ENCODE assay signal across 1 cellular context in genomic region chr11:68839054-68839865, GRCh38.
TF ChIP-seq lines count a peak whose summit lies in the region.

No MANE protein-coding gene starts in this region.

TF ChIP-seq in HepG2, 621 proteins besides CTCF, POLR2A, EP300 and RAD21 (continued from another document and continues in another):
- TF ChIP-seq ARID4A (CRISPR knock-in tag; IDR thresholded peaks at IDR 0.05; ENCODE audit: borderline replicate concordance) (peak; percentile 65; the same call in 1 of the 2 replicates), ZNF792 (CRISPR knock-in tag; IDR thresholded peaks at IDR 0.05) (0 out of 2 replicates have a peak, but pooled peaks have one; percentile 20), SP5 (CRISPR knock-in tag; IDR thresholded peaks at IDR 0.05; ENCODE audit: borderline replicate concordance, low read depth) (peak; percentile 86), KLF6 (CRISPR knock-in tag; IDR thresholded peaks at IDR 0.05) (0 out of 2 replicates have a peak, but pooled peaks have one; percentile 40), ZNF749 (CRISPR knock-in tag; IDR thresholded peaks at IDR 0.05; ENCODE audit: borderline replicate concordance) (no peak), ZNF225 (CRISPR knock-in tag; IDR thresholded peaks at IDR 0.05) (peak; percentile 60; the same call in 1 of the 2 replicates), FOXA1 (IDR thresholded peaks at IDR 0.05) (no peak), FOXA1 (CRISPR knock-in tag; IDR thresholded peaks at IDR 0.05) (0 out of 2 replicates have a peak, but pooled peaks have one; percentile 28), FOSL1 (CRISPR knock-in tag; IDR thresholded peaks at IDR 0.05; ENCODE audit: borderline replicate concordance) (no peak), MAF1 (CRISPR knock-in tag; IDR thresholded peaks at IDR 0.05; ENCODE audit: borderline replicate concordance) (no peak), CEBPB (IDR thresholded peaks at IDR 0.05; ENCODE audit: borderline replicate concordance, low read depth, low read length) (no peak), ZNF75D (CRISPR knock-in tag; IDR thresholded peaks at IDR 0.05; ENCODE audit: borderline replicate concordance) (no peak), TBL1XR1 (IDR thresholded peaks at IDR 0.05; ENCODE audit: borderline replicate concordance, low read length, partially characterized antibody) (peak; percentile 88), NFE2 (CRISPR knock-in tag; IDR thresholded peaks at IDR 0.05) (0 out of 2 replicates have a peak, but pooled peaks have one; percentile 22), SOX13 (IDR thresholded peaks at IDR 0.05) (no peak; the same call in 1 of the 2 replicates), SOX13 (CRISPR knock-in tag; conservative IDR thresholded peaks at IDR 0.05 in 1 of 2, IDR thresholded peaks at IDR 0.05 in 1 of 2) (peak in 1 of 2 experiments; percentile 69; a peak in 2 of 4 replicates), MED13 (CRISPR knock-in tag; IDR thresholded peaks at IDR 0.05) (no peak), RAD51 (IDR thresholded peaks at IDR 0.05; ENCODE audit: borderline replicate concordance) (peak; percentile 95), SRF (IDR thresholded peaks at IDR 0.05; ENCODE audit: low read depth, low read length) (no peak), NR1H2 (CRISPR knock-in tag; IDR thresholded peaks at IDR 0.05; ENCODE audit: borderline replicate concordance, low read depth) (no peak), FIP1L1 (IDR thresholded peaks at IDR 0.05; ENCODE audit: borderline replicate concordance, insufficient read depth, low read depth, low read length) (no peak), ZNF766 (CRISPR knock-in tag; IDR thresholded peaks at IDR 0.05; ENCODE audit: borderline replicate concordance) (no peak), AGO1 (IDR thresholded peaks at IDR 0.05; ENCODE audit: low read depth, low read length, poor library complexity, severe bottlenecking) (peak; percentile 57), KLF13 (CRISPR knock-in tag; IDR thresholded peaks at IDR 0.05) (0 out of 2 replicates have a peak, but pooled peaks have one; percentile 50), CREBL2 (CRISPR knock-in tag; IDR thresholded peaks at IDR 0.05; ENCODE audit: borderline replicate concordance) (no peak), PHF8 (CRISPR knock-in tag; IDR thresholded peaks at IDR 0.05) (peak; percentile 40; the same call in 1 of the 2 replicates), GABPB1 (CRISPR knock-in tag; IDR thresholded peaks at IDR 0.05) (peak; percentile 84; the same call in 1 of the 2 replicates), ZNF691 (CRISPR knock-in tag; IDR thresholded peaks at IDR 0.05; ENCODE audit: borderline replicate concordance, low read depth) (no peak), ZNF513 (CRISPR knock-in tag; conservative IDR thresholded peaks at IDR 0.05) (no peak), ZNF281 (CRISPR knock-in tag; IDR thresholded peaks at IDR 0.05; ENCODE audit: borderline replicate concordance) (peak; percentile 70), ZNF446 (CRISPR knock-in tag; IDR thresholded peaks at IDR 0.05) (no peak), NFE2L2 (IDR thresholded peaks at IDR 0.05; ENCODE audit: low read length) (peak; percentile 36; the same call in 1 of the 2 replicates), ESRRA (CRISPR knock-in tag; IDR thresholded peaks at IDR 0.05; ENCODE audit: low read depth) (peak; percentile 52; the same call in 1 of the 2 replicates), ZNF576 (CRISPR knock-in tag; IDR thresholded peaks at IDR 0.05) (no peak), USF2 (IDR thresholded peaks at IDR 0.05; ENCODE audit: low read depth, low read length) (peak; percentile 88), USF2 (CRISPR knock-in tag; IDR thresholded peaks at IDR 0.05; ENCODE audit: borderline replicate concordance) (peak; percentile 98; the same call in 1 of the 2 replicates), ZIK1 (CRISPR knock-in tag; IDR thresholded peaks at IDR 0.05; ENCODE audit: borderline replicate concordance, low read depth) (0 out of 2 replicates have a peak, but pooled peaks have one; percentile 41), SMYD3 (CRISPR knock-in tag; IDR thresholded peaks at IDR 0.05) (no peak), RELA (CRISPR knock-in tag; IDR thresholded peaks at IDR 0.05) (no peak), ZXDC (CRISPR knock-in tag; IDR thresholded peaks at IDR 0.05) (no peak), ZFP36 (IDR thresholded peaks at IDR 0.05; ENCODE audit: borderline replicate concordance, low read depth, low read length, partially characterized antibody) (no peak), ZNF317 (CRISPR knock-in tag; IDR thresholded peaks at IDR 0.05) (peak; percentile 55; the same call in 1 of the 2 replicates), SOX5 (CRISPR knock-in tag; IDR thresholded peaks at IDR 0.05; ENCODE audit: borderline replicate concordance) (peak; percentile 73; the same call in 1 of the 2 replicates), ZNF296 (CRISPR knock-in tag; conservative IDR thresholded peaks at IDR 0.05) (no peak), KLF15 (CRISPR knock-in tag; IDR thresholded peaks at IDR 0.05; ENCODE audit: borderline replicate concordance) (no peak; the same call in 1 of the 2 replicates), ZNF800 (CRISPR knock-in tag; IDR thresholded peaks at IDR 0.05) (peak; percentile 95), HNF4A (CRISPR knock-in tag; IDR thresholded peaks at IDR 0.05) (peak; percentile 76), ZNF530 (CRISPR knock-in tag; IDR thresholded peaks at IDR 0.05; ENCODE audit: low read depth) (no peak), ZBTB38 (CRISPR knock-in tag; IDR thresholded peaks at IDR 0.05) (peak; percentile 83), ZNF430 (CRISPR knock-in tag; IDR thresholded peaks at IDR 0.05) (0 out of 2 replicates have a peak, but pooled peaks have one; percentile 59)
